ENCODE assay signal across 1 cellular context in the genomic region with DNA sequence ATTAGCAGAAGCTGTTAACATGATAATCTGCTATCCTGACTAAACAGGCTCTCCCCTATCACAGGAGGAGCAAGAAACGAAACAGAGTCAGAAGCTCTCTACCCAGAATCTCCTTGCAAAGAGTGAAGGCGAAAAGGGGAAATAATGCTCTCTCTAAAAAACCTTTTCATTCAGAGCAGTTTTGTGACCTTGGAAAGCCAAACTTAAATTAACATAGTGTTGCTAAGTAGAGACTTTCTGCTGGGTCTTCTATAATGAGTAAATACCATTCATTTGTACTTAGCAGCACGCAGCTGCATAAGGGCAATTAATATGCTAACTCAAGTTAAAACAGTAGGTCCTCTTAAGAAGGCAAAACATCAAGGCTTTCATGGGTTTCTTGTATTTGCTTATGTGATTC.
TF ChIP-seq lines count a peak whose summit lies in the region.

No MANE protein-coding gene starts in this region.

TF ChIP-seq in WTC11, 78 proteins besides CTCF, POLR2A, EP300 and RAD21 (continued from another document):
- TF ChIP-seq, protein P1, sequence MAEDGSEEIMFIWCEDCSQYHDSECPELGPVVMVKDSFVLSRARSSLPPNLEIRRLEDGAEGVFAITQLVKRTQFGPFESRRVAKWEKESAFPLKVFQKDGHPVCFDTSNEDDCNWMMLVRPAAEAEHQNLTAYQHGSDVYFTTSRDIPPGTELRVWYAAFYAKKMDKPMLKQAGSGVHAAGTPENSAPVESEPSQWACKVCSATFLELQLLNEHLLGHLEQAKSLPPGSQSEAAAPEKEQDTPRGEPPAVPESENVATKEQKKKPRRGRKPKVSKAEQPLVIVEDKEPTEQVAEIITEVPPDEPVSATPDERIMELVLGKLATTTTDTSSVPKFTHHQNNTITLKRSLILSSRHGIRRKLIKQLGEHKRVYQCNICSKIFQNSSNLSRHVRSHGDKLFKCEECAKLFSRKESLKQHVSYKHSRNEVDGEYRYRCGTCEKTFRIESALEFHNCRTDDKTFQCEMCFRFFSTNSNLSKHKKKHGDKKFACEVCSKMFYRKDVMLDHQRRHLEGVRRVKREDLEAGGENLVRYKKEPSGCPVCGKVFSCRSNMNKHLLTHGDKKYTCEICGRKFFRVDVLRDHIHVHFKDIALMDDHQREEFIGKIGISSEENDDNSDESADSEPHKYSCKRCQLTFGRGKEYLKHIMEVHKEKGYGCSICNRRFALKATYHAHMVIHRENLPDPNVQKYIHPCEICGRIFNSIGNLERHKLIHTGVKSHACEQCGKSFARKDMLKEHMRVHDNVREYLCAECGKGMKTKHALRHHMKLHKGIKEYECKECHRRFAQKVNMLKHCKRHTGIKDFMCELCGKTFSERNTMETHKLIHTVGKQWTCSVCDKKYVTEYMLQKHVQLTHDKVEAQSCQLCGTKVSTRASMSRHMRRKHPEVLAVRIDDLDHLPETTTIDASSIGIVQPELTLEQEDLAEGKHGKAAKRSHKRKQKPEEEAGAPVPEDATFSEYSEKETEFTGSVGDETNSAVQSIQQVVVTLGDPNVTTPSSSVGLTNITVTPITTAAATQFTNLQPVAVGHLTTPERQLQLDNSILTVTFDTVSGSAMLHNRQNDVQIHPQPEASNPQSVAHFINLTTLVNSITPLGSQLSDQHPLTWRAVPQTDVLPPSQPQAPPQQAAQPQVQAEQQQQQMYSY (CRISPR knock-in tag; IDR thresholded peaks at IDR 0.05), result no peak
- TF ChIP-seq GTF2I (CRISPR knock-in tag; conservative IDR thresholded peaks at IDR 0.05), result no peak
- TF ChIP-seq ZNF219 (CRISPR knock-in tag; IDR thresholded peaks at IDR 0.05; ENCODE audit: borderline replicate concordance), result no peak
